8 cellular contexts compared by ENCODE assay signal in genomic region chr6:100257661-100258395, GRCh38.
A peak's percentile ranks its signal among the peaks of the same experiment; 100 is the strongest.
DNase-seq lines count a peak whose midpoint lies in the region; ATAC-seq and TF ChIP-seq lines count a peak whose summit lies in the region.

No MANE protein-coding gene starts in this region.

- in situ Hi-C loops in GM23248 (cut with MboI) (no loop called here), KBM-7 (cut with MboI; ENCODE audit: low pct_unique_long_range_greater_than_20kb, low sequenced_read_pairs) (no loop called here)

- H3F3A ChIP-seq in GM23248 (ENCODE audit: insufficient read depth) (0 out of 2 replicates have a peak, but pooled peaks cover 9% of the 10 kb centered on the region), SK-N-SH (replicated peaks; ENCODE audit: insufficient read depth) (peaks cover 4% of the 10 kb centered on the region)

- H3K27me3 ChIP-seq in GM23248 (replicated peaks; ENCODE audit: insufficient read depth) (no peaks in the 10 kb centered on the region), SK-N-SH (ENCODE audit: insufficient read depth) (no peaks in the 10 kb centered on the region), suprapubic skin (no peaks in the 10 kb centered on the region)

- CTCF ChIA-PET in SK-N-SH (lab: Yijun Ruan, JAX): interaction anchor here (0.8 to 1.2 kb wide), 2 partner anchors 13 to 203 kb away, joined by 3 to 4 read pairs; no protein-coding TSS in a partner anchor

- ATAC-seq in GM18502 (IDR thresholded peaks at IDR 0.05; ENCODE audit: poor library complexity, unreplicated experiment): peak; percentile 92
- ATAC-seq in HG03571 (IDR thresholded peaks at IDR 0.05; ENCODE audit: unreplicated experiment): no peak

- TF ChIP-seq RAD21 in SK-N-SH (IDR thresholded peaks at IDR 0.05; ENCODE audit: low read length): peak; percentile 34; the same call in 1 of the 2 replicates

- TF ChIP-seq EP300 in SK-N-SH (IDR thresholded peaks at IDR 0.05; ENCODE audit: borderline replicate concordance in 1 of 2, low read depth in 1 of 2, low read length in 1 of 2) (no peak), suprapubic skin (IDR thresholded peaks at IDR 0.05) (no peak)

- H4K20me1 ChIP-seq in GM23248 (ENCODE audit: insufficient read depth) (no peaks in the 10 kb centered on the region), SK-N-SH (ENCODE audit: insufficient read depth) (no peaks in the 10 kb centered on the region)

- H3K9me3 ChIP-seq in GM23248 (ENCODE audit: low read depth): no peaks in the 10 kb centered on the region
- H3K9me3 ChIP-seq in SK-N-SH: no peaks in the 10 kb centered on the region
- no peaks in the 10 kb centered on the region for H3K9me3 ChIP-seq in suprapubic skin

- POLR2A ChIA-PET in SK-N-SH (lab: Yijun Ruan, JAX): no interaction called here

- H3K9ac ChIP-seq in GM23248 (0 out of 2 replicates have a peak overlapping the region, but pooled peaks have one; percentile 20), SK-N-SH (peak overlapping the region; percentile 36; the same call in 1 of the 2 replicates)

- H3K9me2 ChIP-seq in GM23248 (ENCODE audit: insufficient read depth) (no peaks in the 10 kb centered on the region), SK-N-SH (no peaks in the 10 kb centered on the region)

- peak; percentile 31; the same call in 1 of the 2 replicates for TF ChIP-seq CTCF in SK-N-SH (IDR thresholded peaks at IDR 0.05)
- TF ChIP-seq CTCF in suprapubic skin (IDR thresholded peaks at IDR 0.05): no peak

- H3K4me2 ChIP-seq in GM23248 (ENCODE audit: unreplicated experiment) (peak overlapping the region; percentile 37), SK-N-SH (peak overlapping the region; percentile 48)

- peak overlapping the region; percentile 62 for H2AFZ ChIP-seq in GM23248
- H2AFZ ChIP-seq in SK-N-SH (ENCODE audit: low read depth): peak overlapping the region; percentile 53

- H3K36me3 ChIP-seq in GM23248 (ENCODE audit: low read depth): no peaks in the 10 kb centered on the region
- no peaks in the 10 kb centered on the region for H3K36me3 ChIP-seq in SK-N-SH (replicated peaks in 1 of 2; ENCODE audit: control insufficient read depth in 1 of 2, insufficient read depth in 2 of 2, low read length in 1 of 2)
- no peaks in the 10 kb centered on the region for H3K36me3 ChIP-seq in suprapubic skin

- TF ChIP-seq POLR2A in suprapubic skin (IDR thresholded peaks at IDR 0.05): no peak

- peak; percentile 59 for DNase-seq in GM23248
- peak; percentile 48 for DNase-seq in KBM-7
- DNase-seq in SK-N-SH: no peak
- peak; percentile 42 for DNase-seq in iPS-NIHi7 (ENCODE audit: extremely low spot score)
- DNase-seq in stimulated activated CD4-positive, alpha-beta T cell treated with anti-CD3 and anti-CD28 coated beads, Interleukin-4, amount 100 ng/mL, for 1 hour: no peak
- no peak for DNase-seq in suprapubic skin (ENCODE audit: low spot score in 2 of 2)

- H3K4me1 ChIP-seq in GM23248 (ENCODE audit: insufficient read depth) (peaks cover 3% of the 10 kb centered on the region; the same call in 1 of the 2 replicates), SK-N-SH (ENCODE audit: control insufficient read depth in 1 of 2, insufficient read depth in 2 of 2, low read depth in 1 of 2, low read length in 1 of 2) (no peaks in the 10 kb centered on the region), suprapubic skin (no peaks in the 10 kb centered on the region)

- 56 to 61% methylated on average over 5 of the region's 5 CpGs for WGBS in GM23248 (ENCODE audit: low coverage in 1 of 2, low lambda C conversion rate in 2 of 2, missing lambda C conversion rate in 2 of 2), 2 experiments
- 7% methylated on average over 5 of the region's 5 CpGs for WGBS in SK-N-SH (ENCODE audit: low lambda C conversion rate)
- WGBS in suprapubic skin: 47% methylated on average over 5 of the region's 5 CpGs

- H3K4me3 ChIP-seq in GM23248: peak overlapping the region; percentile 12; the same call in 1 of the 2 replicates
- peak overlapping the region; percentile 12 to 29; a peak in 2 of 4 replicates for H3K4me3 ChIP-seq in SK-N-SH (ENCODE audit: low read depth in 2 of 2, low read length in 1 of 2)
- H3K4me3 ChIP-seq in suprapubic skin: no peak overlapping the region

- no peak overlapping the region for H3K27ac ChIP-seq in GM23248
- H3K27ac ChIP-seq in SK-N-SH (ENCODE audit: low read depth in 2 of 2, low read length in 1 of 2): peak overlapping the region in 1 of 2 experiments; percentile 62; a peak in 2 of 4 replicates
- H3K27ac ChIP-seq in suprapubic skin: no peak overlapping the region

- H3K79me2 ChIP-seq in GM23248 (ENCODE audit: insufficient read depth) (no peaks in the 10 kb centered on the region), SK-N-SH (ENCODE audit: insufficient read depth) (no peaks in the 10 kb centered on the region)

TF ChIP-seq in SK-N-SH, 30 proteins besides CTCF, POLR2A, EP300 and RAD21:
- TF ChIP-seq SMC3 (IDR thresholded peaks at IDR 0.05; ENCODE audit: low read depth, low read length): peak; percentile 12; the same call in 1 of the 2 replicates
- TF ChIP-seq GATA2 (CRISPR knock-in tag; IDR thresholded peaks at IDR 0.05): no peak
- TF ChIP-seq PBX3 (IDR thresholded peaks at IDR 0.05): peak; percentile 29; the same call in 1 of the 2 replicates

Comparison
In these comparisons a context has a peak if more than half of its experiments do, and no peak if none do; other contexts are left out.
1. DNase-seq: peak in GM23248 (single experiment), KBM-7 (single experiment) and iPS-NIHi7 (single experiment); none in SK-N-SH (single experiment), stimulated activated CD4-positive, alpha-beta T cell treated with anti-CD3 and anti-CD28 coated beads, Interleukin-4, amount 100 ng/mL, for 1 hour (single experiment) and suprapubic skin (0 of 2).